16 cellular contexts compared by ENCODE assay signal in the genomic region with DNA sequence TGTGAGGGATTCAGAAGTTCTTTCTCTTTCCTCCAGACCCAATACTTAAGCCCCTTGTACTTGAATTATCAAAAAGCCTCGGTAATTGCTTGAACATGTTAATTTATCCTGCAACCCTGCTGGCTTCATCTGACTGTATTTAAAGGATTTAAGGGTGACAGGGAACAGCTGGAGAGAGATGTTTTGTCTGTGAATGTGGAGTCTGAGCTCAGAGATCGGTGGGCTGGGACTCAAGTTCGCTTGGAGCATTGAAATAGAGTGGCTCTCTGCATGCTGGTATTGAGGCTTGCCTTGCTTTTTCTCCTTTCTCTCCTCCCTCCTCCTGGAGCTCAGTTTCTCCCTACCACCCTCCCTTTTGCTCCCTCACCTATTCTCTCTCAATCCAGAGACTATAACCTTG.
"Had no signal": no experiment of that assay in that cellular context is flagged by ENCODE, and none has a peak within 500 bp of the region (broad histone marks: within the 10 kb centered on the region; RNA-seq: fewer than 3 reads in every experiment).

No MANE protein-coding gene starts in this region.

- H3K27ac ChIP-seq: psoas muscle, spleen, suprapubic skin had no signal

- H3K27ac Mint-ChIP-seq: immature natural killer cell; nephron progenitor cell; stimulated activated naive CD8-positive, alpha-beta T cell treated with anti-CD3 and anti-CD28 coated beads, Interleukin-15, Interleukin-2, amounts not matched to agents 100 ng/mL and 50 ng/mL, for 24 hours; T-helper 2 cell treated with Interferon-gamma antibody and Interleukin-4, amounts not matched to agents 5 μg/mL and 100 μg/mL, for 36 hours; type B pancreatic cell had no signal

- H3K9me3 Mint-ChIP-seq: T-helper 2 cell treated with Interferon-gamma antibody and Interleukin-4, amounts not matched to agents 5 μg/mL and 100 μg/mL, for 36 hours; type B pancreatic cell had no signal

- H3K4me1 ChIP-seq: psoas muscle, spleen, suprapubic skin had no signal

- H3K4me3 Mint-ChIP-seq: immature natural killer cell; nephron progenitor cell; stimulated activated naive CD8-positive, alpha-beta T cell treated with anti-CD3 and anti-CD28 coated beads, Interleukin-15, Interleukin-2, amounts not matched to agents 100 ng/mL and 50 ng/mL, for 24 hours; T-helper 2 cell treated with Interferon-gamma antibody and Interleukin-4, amounts not matched to agents 5 μg/mL and 100 μg/mL, for 36 hours; type B pancreatic cell had no signal

- H3K4me3 ChIP-seq: psoas muscle, spleen, suprapubic skin had no signal

- H3K36me3 Mint-ChIP-seq: immature natural killer cell, type B pancreatic cell had no signal

- H3K4me1 Mint-ChIP-seq: immature natural killer cell had no signal

- DNase-seq: activated naive CD4-positive, alpha-beta T cell treated with Interleukin-2 at 50 U/mL for 16 hours; activated T-cell treated with anti-CD3 and anti-CD28 coated beads for 4 hours; anterior cingulate cortex; cortex of kidney; effector CD8-positive, alpha-beta T cell; foreskin fibroblast; glutamatergic neuron; hypothalamus; immature natural killer cell; nephron progenitor cell; psoas muscle; spleen had no signal

- H3K36me3 ChIP-seq: spleen, suprapubic skin had no signal

- H3K27me3 ChIP-seq: suprapubic skin had no signal

- H3K9me3 ChIP-seq: psoas muscle, spleen, suprapubic skin had no signal
